9 cellular contexts compared by ENCODE assay signal in the genomic region with DNA sequence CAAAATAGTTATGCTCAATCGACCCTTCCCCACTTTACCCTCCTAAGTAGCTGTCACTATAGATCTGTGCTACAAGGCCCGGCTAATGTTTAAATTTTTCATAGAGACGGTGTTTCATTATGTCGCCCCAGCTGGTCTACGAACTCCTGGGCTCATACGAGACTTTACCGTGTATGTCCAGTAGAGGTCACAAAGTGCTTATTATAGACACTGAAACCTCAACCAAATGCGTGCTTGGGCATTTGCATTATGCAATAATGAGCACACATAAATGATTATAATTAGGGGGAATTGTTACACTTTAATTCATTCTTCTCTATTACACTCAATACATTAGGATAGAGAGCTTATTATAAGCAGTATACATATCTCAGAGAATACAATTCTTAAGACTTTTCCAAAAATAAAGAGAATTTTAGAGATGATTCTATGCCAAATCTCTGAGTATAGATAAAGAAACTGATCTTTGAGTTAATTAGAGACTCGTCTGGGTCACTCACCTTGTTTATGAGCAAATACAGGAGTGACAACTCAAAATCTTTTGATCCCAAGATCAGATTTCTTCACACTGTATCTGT. TPM values are rescaled to one million over a fixed set of nuclear protein-coding genes. Genes with fewer than 3 reads are reported as not detected.
DNase-seq lines count a peak whose midpoint lies in the region; ATAC-seq, FAIRE-seq and TF ChIP-seq lines count a peak whose summit lies in the region.
"Had no signal": no experiment of that assay in that cellular context is flagged by ENCODE, and none has a peak within 500 bp of the region (broad histone marks: within the 10 kb centered on the region; RNA-seq: fewer than 3 reads in every experiment).

No MANE protein-coding gene starts in this region.

- no peak overlapping the region for H3K27ac ChIP-seq in parathyroid adenoma

- H3K4me3 Mint-ChIP-seq in Calu3 (ENCODE audit: low read depth, unreplicated experiment) = peak overlapping the region; percentile 1
- H3K4me3 Mint-ChIP-seq: activated naive CD8-positive, alpha-beta T cell had no signal

- peak overlapping the region; percentile 12 for H3K27ac Mint-ChIP-seq in Calu3 (ENCODE audit: unreplicated experiment)
- H3K27ac Mint-ChIP-seq: activated naive CD8-positive, alpha-beta T cell had no signal

- ATAC-seq in GM18867 (IDR thresholded peaks at IDR 0.05; ENCODE audit: unreplicated experiment) = peak; percentile 95
- peak; percentile 78 for ATAC-seq in HG03039 (IDR thresholded peaks at IDR 0.05; ENCODE audit: unreplicated experiment)

- H3K9me3 ChIP-seq in parathyroid adenoma (ENCODE audit: control insufficient read depth, low read length) = no peaks in the 10 kb centered on the region

- BruUV-seq in Calu3 (replicated peaks; lab: Mats Ljungman, UMichigan) = no TSS peak

- intact Hi-C loops in Calu3 (cut with micrococcal nuclease; ENCODE audit: unreplicated experiment) = loop anchor here (1.0 to 10.0 kb wide), 5 partner anchors 43 to 522 kb away; a partner anchor contains a TSS

- peak; percentile 42 for TF ChIP-seq CTCF in Calu3 (IDR thresholded peaks at IDR 0.05; ENCODE audit: unreplicated experiment)
- peak; percentile 50 for TF ChIP-seq CTCF in WI38 (IDR thresholded peaks at IDR 0.05; ENCODE audit: low read depth, low read length)
- TF ChIP-seq CTCF in parathyroid adenoma (IDR thresholded peaks at IDR 0.05) = peak; percentile 17

- no peaks in the 10 kb centered on the region for H3K27me3 Mint-ChIP-seq in Calu3 (ENCODE audit: unreplicated experiment)
- H3K27me3 Mint-ChIP-seq: activated naive CD8-positive, alpha-beta T cell had no signal

- H3K4me1 Mint-ChIP-seq in Calu3 (ENCODE audit: low read depth, unreplicated experiment) = peaks cover 9% of the 10 kb centered on the region

- H3K27me3 ChIP-seq in parathyroid adenoma (ENCODE audit: control insufficient read depth, insufficient read depth, low read length) = no peaks in the 10 kb centered on the region

- H3K4me1 ChIP-seq in parathyroid adenoma = no peaks in the 10 kb centered on the region

- peak; percentile 3 for FAIRE-seq in frontal cortex (lab: Jason Lieb, UNC)

- H3K36me3 Mint-ChIP-seq in Calu3 (ENCODE audit: insufficient read depth, unreplicated experiment) = no peaks in the 10 kb centered on the region
- H3K36me3 Mint-ChIP-seq: activated naive CD8-positive, alpha-beta T cell had no signal

- no peak overlapping the region for H3K4me2 ChIP-seq in parathyroid adenoma (ENCODE audit: low read length)

- no peaks in the 10 kb centered on the region for H3K9me3 Mint-ChIP-seq in Calu3 (ENCODE audit: low read depth, unreplicated experiment)

- H3K79me2 ChIP-seq in parathyroid adenoma = no peaks in the 10 kb centered on the region

- DNase-seq in Calu3 = peak; percentile 57
- peak; percentile 29 for DNase-seq in NCI-H2107 treated with DMSO at 0.1 percent for 48 hours (lab: John Stamatoyannopoulos, UW; ENCODE audit: unreplicated experiment)
- peak in 1 of 2 donors; percentile 30 for DNase-seq in frontal cortex (ENCODE audit: low spot score in 2 of 2)
- no peak for DNase-seq in activated CD8-positive, alpha-beta memory T cell treated with anti-CD3 and anti-CD28 coated beads, Interleukin-2, amount 50 U/mL, for 4 hours

- H2AFZ ChIP-seq in parathyroid adenoma = peak overlapping the region; percentile 1

- H3K4me3 ChIP-seq in WI38 (ENCODE audit: low read depth, low read length) (no peak overlapping the region), parathyroid adenoma (ENCODE audit: low read depth, low read length) (no peak overlapping the region)

- no peak overlapping the region for H3K9ac ChIP-seq in parathyroid adenoma

- CTCF ChIA-PET in Calu3 (lab: Charles Lee) = interaction anchor here (0.6 to 1.2 kb wide), 6 partner anchors 43 to 428 kb away, joined by 3 to 17 read pairs (median 4); a partner anchor contains a TSS

- H3K36me3 ChIP-seq in parathyroid adenoma (ENCODE audit: control insufficient read depth, insufficient read depth, low read length) = no peaks in the 10 kb centered on the region

RNA-seq across cellular contexts. Expression of a gene that starts 12.5 kb away (rescaled TPM):
- 49.8 and 51.2 TPM in 2 replicates for total RNA-seq in Calu3 (2022)
- total RNA-seq in frontal cortex = 31.8 TPM

RNA-seq across cellular contexts. Expression of a gene that starts 22.2 kb away (rescaled TPM):
- total RNA-seq in Calu3 (2022) (not detected in 2 replicates), frontal cortex (not detected)

RNA-seq across cellular contexts. Expression of a gene that starts 43.2 kb away (rescaled TPM):
- total RNA-seq in Calu3 (2022) (335 and 428 TPM in 2 replicates), frontal cortex (not detected)

RNA-seq across cellular contexts. Expression of a gene that starts 55.5 kb away (rescaled TPM):
- total RNA-seq in Calu3 (2022) (not detected in 2 replicates), frontal cortex (not detected)

Comparison
In these comparisons a context has a peak if more than half of its experiments do, and no peak if none do; other contexts are left out.
1. RNA of a gene that starts 43.2 kb away (total RNA-seq): 335 to 428 TPM in Calu3; not detected in frontal cortex (single experiment); every median in the first group is over 100 times any median in the second.
2. Peak in every context shown above with its lines, with median percentiles within 50 percentile points of each other: CTCF ChIP-seq.